ENCODE assay signal across 36 cellular contexts in the genomic region with DNA sequence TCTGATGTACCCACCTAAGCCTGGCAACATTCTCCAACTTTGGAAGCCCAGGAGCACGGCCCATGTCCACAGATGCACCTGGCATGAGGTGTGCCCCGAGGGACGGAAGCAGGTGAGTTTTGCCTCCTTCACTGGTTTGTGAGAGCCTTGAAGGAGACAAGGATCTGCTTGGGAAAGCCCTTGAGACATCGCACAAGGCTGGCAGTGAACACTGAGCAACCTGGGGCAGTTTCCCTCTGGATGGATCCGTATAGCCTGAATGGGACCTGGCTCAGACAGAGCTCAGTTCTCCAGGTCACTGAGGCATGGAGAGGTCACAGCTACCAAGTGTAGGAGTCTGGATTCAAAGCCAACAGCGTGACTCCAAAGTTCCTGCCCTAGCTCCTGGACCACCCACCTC. TPM values are rescaled to one million over a fixed set of nuclear protein-coding genes. Genes with fewer than 3 reads are reported as not detected.
"Had no signal": no experiment of that assay in that cellular context is flagged by ENCODE, and none has a peak within 500 bp of the region (broad histone marks: within the 10 kb centered on the region; RNA-seq: fewer than 3 reads in every experiment).

No MANE protein-coding gene starts in this region.

- DNase-seq: activated B cell treated with CpG ODN at 0.5 μM for 24 hours; activated CD4-positive, alpha-beta memory T cell treated with anti-CD3 and anti-CD28 coated beads for 36 hours; activated CD4-positive, alpha-beta T cell treated with anti-CD3 and anti-CD28 coated beads for 4 hours; activated CD4-positive, alpha-beta T cell treated with anti-CD3 and anti-CD28 coated beads, Interleukin-2, amount 10 ng/mL, durations not matched to agents 24 days and 14 days; activated CD4-positive, alpha-beta T cell treated with anti-CD3 and anti-CD28 coated beads, Interleukin-2, amount 50 U/mL, for 1 hour; activated CD4-positive, alpha-beta T cell treated with anti-CD3 and anti-CD28 coated beads, Interleukin-2, amount 50 U/mL, for 4 hours; activated CD4-positive, CD25-positive, alpha-beta regulatory T cell treated with anti-CD3 and anti-CD28 coated beads, Interleukin-2, amount 50 U/mL, for 72 hours; activated CD8-positive, alpha-beta memory T cell treated with anti-CD3 and anti-CD28 coated beads, Interleukin-2, amount 50 U/mL, for 4 hours; activated CD8-positive, alpha-beta T cell treated with anti-CD3 and anti-CD28 coated beads for 36 hours; activated effector memory CD4-positive, alpha-beta T cell treated with anti-CD3 and anti-CD28 coated beads, Interleukin-2, amount 50 U/mL, for 16 hours; activated gamma-delta T cell treated with Interleukin-2 at 50 U/mL for 16 hours; activated naive CD4-positive, alpha-beta T cell; activated naive CD4-positive, alpha-beta T cell treated with anti-CD3 and anti-CD28 coated beads for 36 hours; activated naive CD4-positive, alpha-beta T cell treated with anti-CD3 and anti-CD28 coated beads, Interleukin-2, amount 50 U/mL, for 16 hours; activated naive CD8-positive, alpha-beta T cell treated with anti-CD3 and anti-CD28 coated beads for 36 hours; activated T-cell treated with anti-CD3 and anti-CD28 coated beads for 4 hours; activated T-cell treated with anti-CD3 and anti-CD28 coated beads, Interleukin-2, amount 50 U/mL, for 1 hour; activated T-cell treated with anti-CD3 and anti-CD28 coated beads, Interleukin-2, amount 50 U/mL, for 4 hours; activated T-cell treated with anti-CD3 and anti-CD28 coated beads, Interleukin-2, amount 50 U/mL, for 72 hours; adrenal gland; amniotic stem cell; aorta; body of pancreas; brain microvascular endothelial cell; central memory CD4-positive, alpha-beta T cell; T-helper 1 cell; T-helper 2 cell; T-helper 9 cell had no signal

- H3K27me3 ChIP-seq: adrenal gland, body of pancreas, brain microvascular endothelial cell, breast epithelium had no signal

- H3K27ac ChIP-seq: body of pancreas, brain microvascular endothelial cell, breast epithelium, VCaP had no signal

- ATAC-seq: activated CD8-positive, alpha-beta T cell treated with anti-CD3 and anti-CD28 coated beads for 36 hours; activated naive CD4-positive, alpha-beta T cell treated with anti-CD3 and anti-CD28 coated beads, Interleukin-2, amount 50 U/mL, for 72 hours; activated T-cell treated with anti-CD3 and anti-CD28 coated beads, Interleukin-2, amount 50 U/mL, for 4 hours; activated T-cell treated with anti-CD3 and anti-CD28 coated beads, Interleukin-2, amount 50 U/mL, for 72 hours; activated T-helper 17 cell treated with anti-CD3 and anti-CD28 coated beads, Interleukin-2, amount 50 U/mL, for 72 hours; body of pancreas had no signal

- H3K4me1 ChIP-seq: body of pancreas, breast epithelium had no signal

- H3K4me3 ChIP-seq: adrenal gland, body of pancreas, breast epithelium had no signal

- H3K36me3 ChIP-seq: adrenal gland, brain microvascular endothelial cell, breast epithelium had no signal

- H3K9me3 ChIP-seq: adrenal gland, body of pancreas, breast epithelium had no signal

RNA-seq across cellular contexts. Expression of a gene that starts 8.8 kb away (rescaled TPM):
- total RNA-seq: activated B cell treated with CpG ODN at 0.5 μM for 24 hours; activated CD4-positive, alpha-beta memory T cell treated with anti-CD3 and anti-CD28 coated beads for 36 hours; activated CD4-positive, alpha-beta T cell treated with anti-CD3 and anti-CD28 coated beads, Interleukin-2, amount 10 ng/mL, durations not matched to agents 24 days and 14 days; activated CD8-positive, alpha-beta memory T cell treated with anti-CD3 and anti-CD28 coated beads for 36 hours; activated CD8-positive, alpha-beta T cell treated with anti-CD3 and anti-CD28 coated beads for 36 hours; activated naive CD4-positive, alpha-beta T cell treated with anti-CD3 and anti-CD28 coated beads for 36 hours; activated naive CD8-positive, alpha-beta T cell treated with anti-CD3 and anti-CD28 coated beads for 36 hours; activated T-cell treated with anti-CD3 and anti-CD28 coated beads, Interleukin-2, amount 50 U/mL, for 4 hours; activated T-helper 1 cell treated with anti-CD3 and anti-CD28 coated beads, Interleukin-12 subunit alpha, Interleukin-12 subunit beta, Interleukin-2, Interleukin-4 antibody, amounts not matched to agents 30 ng/mL and 10 ng/mL and 1 ng/mL, durations not matched to agents 14 hours and 24 hours and 36 hours; activated T-helper 17 cell treated with anti-CD3 and anti-CD28 coated beads, Interleukin-2, amount 50 U/mL, for 72 hours; astrocyte; cardiac septum had no signal
- polyA plus RNA-seq: adrenal gland had no signal

RNA-seq across cellular contexts. Expression of a gene that starts 18.7 kb away (rescaled TPM):
- total RNA-seq: astrocyte had no signal

RNA-seq across cellular contexts. Expression of a gene that starts 32.2 kb away (rescaled TPM):
- total RNA-seq: astrocyte, body of pancreas had no signal
